Comparison of ENCODE assay signal across 10 cellular contexts in genomic region chr1:87336623-87337067, GRCh38. TPM values are rescaled to one million over a fixed set of nuclear protein-coding genes. Genes with fewer than 3 reads are reported as not detected.
DNase-seq lines count a peak whose midpoint lies in the region; ATAC-seq, FAIRE-seq and TF ChIP-seq lines count a peak whose summit lies in the region.
"Had no signal": no experiment of that assay in that cellular context is flagged by ENCODE, and none has a peak within 500 bp of the region (broad histone marks: within the 10 kb centered on the region; RNA-seq: fewer than 3 reads in every experiment).

No MANE protein-coding gene starts in this region.

- POLR2A ChIA-PET in HEK293T (lab: Yijun Ruan, JAX): interaction anchor here (1.7 kb wide), 1 partner anchor 459 kb away, joined by 4 read pairs; no protein-coding TSS in a partner anchor

- no peak overlapping the region for H2AFZ ChIP-seq in ACC112 (ENCODE audit: low read length, unreplicated experiment)

- peak overlapping the region; percentile 89 for H3K4me3 ChIP-seq in ACC112 (ENCODE audit: low read depth, low read length)
- peak overlapping the region; percentile 94 for H3K4me3 ChIP-seq in coronary artery
- no peak overlapping the region for H3K4me3 ChIP-seq in thyroid gland (replicated peaks in 1 of 3)

- H3K36me3 Mint-ChIP-seq in nephron (ENCODE audit: low read depth): peaks cover 57% of the 10 kb centered on the region

- WGBS in thyroid gland, 2 donors: 52 to 72% methylated on average over 10 of the region's 10 CpGs

- peaks cover 12% of the 10 kb centered on the region for H3K27me3 Mint-ChIP-seq in nephron (ENCODE audit: low read depth)

- H3K27ac ChIP-seq in ACC112 (ENCODE audit: low read depth, low read length) (0 out of 2 replicates have a peak overlapping the region, but pooled peaks have one; percentile 16), coronary artery (peak overlapping the region; percentile 23 to 49), thyroid gland (no peak overlapping the region)

- TF ChIP-seq CTCF in coronary artery (IDR thresholded peaks at IDR 0.05) (no peak), nephron (IDR thresholded peaks at IDR 0.05; ENCODE audit: unreplicated experiment in 3 of 3) (no peak), thyroid gland (IDR thresholded peaks at IDR 0.05) (no peak)

- DNase-seq in HEK293T (ENCODE audit: extremely low spot score) (no peak), coronary artery (ENCODE audit: low spot score) (no peak), thyroid gland (no peak), DMS 273 treated with DMSO at 0.1 percent for 48 hours (lab: John Stamatoyannopoulos, UW) (no peak), frontal cortex (ENCODE audit: low spot score in 2 of 2) (no peak)
- DNase-seq: activated CD4-positive, alpha-beta T cell treated with anti-CD3 and anti-CD28 coated beads, Interleukin-2, amount 50 U/mL, for 48 hours; DMS79 had no signal

- H3K4me3 Mint-ChIP-seq in nephron: peak overlapping the region; percentile 78 to 87 (median 85)

- peaks cover 52% of the 10 kb centered on the region for H3K4me1 Mint-ChIP-seq in nephron

- TF ChIP-seq POLR2A in thyroid gland (IDR thresholded peaks at IDR 0.05): no peak

- no peaks in the 10 kb centered on the region for H3K9me3 Mint-ChIP-seq in nephron

- no peaks in the 10 kb centered on the region for H3K9me3 ChIP-seq in thyroid gland

- CTCF ChIA-PET in HEK293T (lab: Yijun Ruan, JAX): interaction anchor here (1.1 kb wide), 1 partner anchor 24 kb away, joined by 3 read pairs; no protein-coding TSS in a partner anchor

- no peak for ATAC-seq in HG03460 (IDR thresholded peaks at IDR 0.05; ENCODE audit: unreplicated experiment)

- peaks cover 42% of the 10 kb centered on the region for H3K4me1 ChIP-seq in ACC112 (ENCODE audit: control insufficient read depth, insufficient read depth, low read length, unreplicated experiment)
- H3K4me1 ChIP-seq in thyroid gland: peaks cover 26% of the 10 kb centered on the region in 2 donors

- intact Hi-C loops in thyroid gland (cut with DNase I): loop anchor here (10.0 kb wide), 2 partner anchors 128 to 618 kb away; no protein-coding TSS in a partner anchor

- H3K36me3 ChIP-seq in ACC112 (ENCODE audit: insufficient read depth, low read length) (peaks cover 19% of the 10 kb centered on the region), thyroid gland (peaks cover 19 to 21% of the 10 kb centered on the region in 2 donors)

- FAIRE-seq in frontal cortex (lab: Jason Lieb, UNC): no peak

- H3K27ac Mint-ChIP-seq in nephron: no peak overlapping the region

- H3K79me2 ChIP-seq in ACC112 (ENCODE audit: control insufficient read depth, insufficient read depth, low read length, unreplicated experiment): peaks cover 65% of the 10 kb centered on the region

- no peaks in the 10 kb centered on the region for H3K27me3 ChIP-seq in ACC112 (ENCODE audit: insufficient read depth, low read length)
- no peaks in the 10 kb centered on the region for H3K27me3 ChIP-seq in thyroid gland

TF ChIP-seq in HEK293T, 16 proteins besides CTCF, POLR2A, EP300 and RAD21:
- TF ChIP-seq PKNOX1 (IDR thresholded peaks at IDR 0.05): peak; percentile 70
- no peak for TF ChIP-seq L3MBTL2 (conservative IDR thresholded peaks at IDR 0.05)
- TF ChIP-seq FOXM1 (IDR thresholded peaks at IDR 0.05; ENCODE audit: borderline replicate concordance): no peak

RNA-seq across cellular contexts. Expression of gene LMO4, which starts 8.0 kb away (rescaled TPM):
- total RNA-seq in thyroid gland: 10 to 100 TPM; 53.3 to 71.1 (median 60.3) TPM
- 797 TPM for total RNA-seq in frontal cortex

Comparison
In these comparisons a context has a peak if more than half of its experiments do, and no peak if none do; other contexts are left out.
1. H3K27ac ChIP-seq: peak in ACC112 (single experiment) and coronary artery (2 of 2); none in thyroid gland (0 of 3).
2. H3K4me3 ChIP-seq: peak in ACC112 (single experiment) and coronary artery (single experiment); none in thyroid gland (0 of 3).
3. RNA of gene LMO4, which starts 8.0 kb away (total RNA-seq): 797 TPM in frontal cortex (single experiment); 53.3 to 71.1 TPM in thyroid gland; every median in the first group is over 10 times any median in the second.